8 cellular contexts compared by ENCODE assay signal in the genomic region with DNA sequence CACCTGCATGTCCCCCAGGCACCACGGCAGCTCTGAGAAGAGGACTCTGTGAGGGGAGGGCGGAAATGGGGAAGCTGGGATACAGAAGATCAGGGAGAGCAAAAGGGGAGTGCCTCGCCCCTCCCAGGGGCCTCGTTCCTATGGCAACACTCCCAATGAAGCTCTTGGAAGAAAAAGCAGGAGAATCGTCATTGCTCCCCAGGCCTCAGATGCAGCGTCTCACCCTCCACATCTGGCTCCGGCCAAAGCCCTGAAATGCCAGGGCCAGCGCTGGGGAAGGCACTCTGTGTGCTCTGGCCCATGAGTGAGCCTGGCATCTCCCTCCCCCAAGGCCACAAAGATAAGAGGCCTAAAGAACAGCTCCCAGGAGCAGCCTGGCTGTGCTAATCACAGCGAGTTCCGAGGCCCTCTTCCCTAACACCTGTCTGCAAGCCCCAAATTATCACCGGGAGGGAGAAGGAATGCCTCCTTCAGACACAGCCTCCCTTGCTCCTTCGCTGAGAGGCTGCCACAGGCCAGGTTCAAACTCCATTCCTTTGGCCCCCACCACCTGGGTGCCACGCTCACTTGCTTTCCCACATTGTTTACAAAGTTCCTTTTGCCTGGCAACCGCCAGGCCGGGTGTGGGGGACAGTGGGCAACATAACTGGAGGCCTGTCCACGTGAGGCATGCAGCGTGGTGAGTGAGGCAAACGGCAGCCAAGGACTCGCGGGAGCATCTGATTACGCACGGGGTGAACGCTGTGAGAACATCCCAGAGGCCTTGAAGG. TPM values are rescaled to one million over a fixed set of nuclear protein-coding genes. Genes with fewer than 3 reads are reported as not detected.
DNase-seq lines count a peak whose midpoint lies in the region; ATAC-seq and TF ChIP-seq lines count a peak whose summit lies in the region.

No MANE protein-coding gene starts in this region.

- TF ChIP-seq CTCF in activated CD8-positive, alpha-beta T cell treated with anti-CD3 and anti-CD28 coated beads for 36 hours (IDR thresholded peaks at IDR 0.05): no peak

- no peaks in the 10 kb centered on the region for H3K79me2 ChIP-seq in trophoblast cell (ENCODE audit: control insufficient read depth, insufficient read depth, low read length, poor library complexity)

- no peak for ATAC-seq in activated CD8-positive, alpha-beta T cell treated with anti-CD3 and anti-CD28 coated beads for 36 hours

- H3K18ac ChIP-seq in trophoblast cell (ENCODE audit: low read length): peak overlapping the region; percentile 33

- H3K79me1 ChIP-seq in trophoblast cell (ENCODE audit: low read length): peaks cover 3% of the 10 kb centered on the region

- WGBS in trophoblast cell (ENCODE audit: extremely low coverage, insufficient coverage, insufficient read length): no CpG with 5 or more reads among the region's 23 CpGs

- H3K9me3 ChIP-seq in trophoblast cell (ENCODE audit: insufficient read depth, low read depth, low read length): no peaks in the 10 kb centered on the region

- no peak overlapping the region for H3K4ac ChIP-seq in trophoblast cell (ENCODE audit: low read depth, low read length)

- POLR2A ChIA-PET in activated CD8-positive, alpha-beta T cell treated with anti-CD3 and anti-CD28 coated beads for 36 hours (lab: Charles Lee): interaction anchor here (0.9 to 2.3 kb wide), 7 partner anchors 8 to 86 kb away, joined by 3 to 11 read pairs (median 4); no protein-coding TSS in a partner anchor

- peak overlapping the region; percentile 4 for H2AFZ ChIP-seq in trophoblast cell (ENCODE audit: insufficient read depth, low read length, poor library complexity)

- H3K27ac Mint-ChIP-seq in activated CD8-positive, alpha-beta T cell treated with anti-CD3 and anti-CD28 coated beads for 36 hours: peak overlapping the region; percentile 80

- H3K4me3 Mint-ChIP-seq in activated CD8-positive, alpha-beta T cell treated with anti-CD3 and anti-CD28 coated beads for 36 hours: no peak overlapping the region

- H3K27me3 Mint-ChIP-seq in activated CD8-positive, alpha-beta T cell treated with anti-CD3 and anti-CD28 coated beads for 36 hours: no peaks in the 10 kb centered on the region

- peaks cover 59% of the 10 kb centered on the region for H3K4me1 Mint-ChIP-seq in activated CD8-positive, alpha-beta T cell treated with anti-CD3 and anti-CD28 coated beads for 36 hours (ENCODE audit: low read depth)

- intact Hi-C loops in activated CD8-positive, alpha-beta T cell treated with anti-CD3 and anti-CD28 coated beads for 36 hours (cut with micrococcal nuclease): no loop called here
- intact Hi-C loops in head of caudate nucleus (cut with DNase I): no loop called here

- H4K8ac ChIP-seq in trophoblast cell (ENCODE audit: low read depth, low read length): no peak overlapping the region

- H3K4me1 ChIP-seq in trophoblast cell (ENCODE audit: control insufficient read depth in 1 of 2, insufficient read depth in 2 of 2, low read length in 2 of 2): peaks cover 12 to 16% of the 10 kb centered on the region in 2 experiments

- H4K12ac ChIP-seq in trophoblast cell (ENCODE audit: low read depth, low read length): peak overlapping the region; percentile 21

- H2BK12ac ChIP-seq in trophoblast cell (ENCODE audit: low read length): no peak overlapping the region

- DNase-seq in NCI-H748 (lab: John Stamatoyannopoulos, UW; ENCODE audit: unreplicated experiment): peak; percentile 4
- DNase-seq in NCI-H748 treated with DMSO at 0.1 percent for 48 hours (lab: John Stamatoyannopoulos, UW): no peak
- DNase-seq in activated CD8-positive, alpha-beta T cell treated with anti-CD3 and anti-CD28 coated beads for 36 hours: no peak
- peak in 39 of 42 donors; percentile 30 to 83 (median 57) for DNase-seq in head of caudate nucleus
- peak in 1 of 2 donors; percentile 5 for DNase-seq in trophoblast cell
- no peak for DNase-seq in NCI-H345 (lab: John Stamatoyannopoulos, UW)
- no peak for DNase-seq in germinal center (ENCODE audit: low spot score)
- DNase-seq in GM19238 (ENCODE audit: insufficient read length, low spot score): no peak

- no peak overlapping the region for H2BK5ac ChIP-seq in trophoblast cell (ENCODE audit: low read depth, low read length, poor library complexity)

- H3K14ac ChIP-seq in trophoblast cell (ENCODE audit: low read length): no peak overlapping the region

- no peak overlapping the region for H3K23ac ChIP-seq in trophoblast cell (ENCODE audit: low read length)

- H3K27me3 ChIP-seq in trophoblast cell (ENCODE audit: insufficient read depth, low read length): no peaks in the 10 kb centered on the region

- CTCF ChIA-PET in activated CD8-positive, alpha-beta T cell treated with anti-CD3 and anti-CD28 coated beads for 36 hours (lab: Charles Lee): interaction anchor here (1.2 to 9.5 kb wide), 4 partner anchors 9 to 106 kb away, joined by 4 to 177 read pairs (median 10); no protein-coding TSS in a partner anchor

- no peak overlapping the region for H2AK5ac ChIP-seq in trophoblast cell (ENCODE audit: low read length)

- H2BK120ac ChIP-seq in trophoblast cell (ENCODE audit: insufficient read depth, low read length, poor library complexity): peak overlapping the region; percentile 14

- peaks cover 65% of the 10 kb centered on the region for H3K36me3 Mint-ChIP-seq in activated CD8-positive, alpha-beta T cell treated with anti-CD3 and anti-CD28 coated beads for 36 hours (ENCODE audit: low read depth)

- no peak overlapping the region for H3K9ac ChIP-seq in trophoblast cell (ENCODE audit: low read length)

- peak overlapping the region; percentile 18 for H3K27ac ChIP-seq in trophoblast cell (ENCODE audit: low read depth, low read length)

- peak overlapping the region; percentile 38 for H4K91ac ChIP-seq in trophoblast cell (ENCODE audit: low read depth, low read length)

- H3K4me3 ChIP-seq in trophoblast cell (ENCODE audit: low read depth, low read length): no peak overlapping the region

- peaks cover 2 to 5% of the 10 kb centered on the region in 2 experiments for H3K36me3 ChIP-seq in trophoblast cell (ENCODE audit: control insufficient read depth in 1 of 2, insufficient read depth in 2 of 2, low read length in 2 of 2)

- H3K4me2 ChIP-seq in trophoblast cell (ENCODE audit: low read length): no peak overlapping the region

- no peaks in the 10 kb centered on the region for H3K9me3 Mint-ChIP-seq in activated CD8-positive, alpha-beta T cell treated with anti-CD3 and anti-CD28 coated beads for 36 hours

RNA-seq across cellular contexts. Expression of gene ECE1, which starts 27.8 kb away (rescaled TPM):
- 100 to 1,000 TPM; 118 to 127 TPM for total RNA-seq in activated CD8-positive, alpha-beta T cell treated with anti-CD3 and anti-CD28 coated beads for 36 hours
- 50.0 and 52.3 TPM in 2 replicates for polyA plus RNA-seq in trophoblast cell (2013)

Comparison
In these comparisons a context has a peak if more than half of its experiments do, and no peak if none do; other contexts are left out.
1. DNase-seq: peak in NCI-H748 (single experiment) and head of caudate nucleus (39 of 42); none in NCI-H748 treated with DMSO at 0.1 percent for 48 hours (single experiment), activated CD8-positive, alpha-beta T cell treated with anti-CD3 and anti-CD28 coated beads for 36 hours (single experiment), NCI-H345 (single experiment), germinal center (single experiment) and GM19238 (single experiment).